ENCODE assay signal across 1 cellular context in genomic region chr3:112550859-112551258, GRCh38.
TF ChIP-seq lines count a peak whose summit lies in the region.

No MANE protein-coding gene starts in this region.

TF ChIP-seq in H1, 55 proteins besides CTCF, POLR2A, EP300 and RAD21:
- TF ChIP-seq E2F6 (IDR thresholded peaks at IDR 0.05), result no peak
- TF ChIP-seq POU5F1 (IDR thresholded peaks at IDR 0.05; ENCODE audit: low read depth, low read length), result no peak
- TF ChIP-seq JUN (IDR thresholded peaks at IDR 0.05; ENCODE audit: low read depth, low read length), result no peak
- TF ChIP-seq ASH2L (IDR thresholded peaks at IDR 0.05; ENCODE audit: low read length), result no peak
- no peak for TF ChIP-seq HDAC6 (IDR thresholded peaks at IDR 0.05; ENCODE audit: low read depth, low read length)
- no peak for TF ChIP-seq CBX5 (IDR thresholded peaks at IDR 0.05; ENCODE audit: low read depth, low read length)
- no peak for TF ChIP-seq USF2 (IDR thresholded peaks at IDR 0.05; ENCODE audit: low read length)
- no peak for TF ChIP-seq TAF1 (IDR thresholded peaks at IDR 0.05; ENCODE audit: low read depth, low read length)
- no peak for TF ChIP-seq PHF8 (conservative IDR thresholded peaks at IDR 0.05; ENCODE audit: low read depth, low read length)
- TF ChIP-seq EGR1 (IDR thresholded peaks at IDR 0.05; ENCODE audit: borderline replicate concordance, low read depth, low read length), result no peak
- TF ChIP-seq FOSL1 (IDR thresholded peaks at IDR 0.05; ENCODE audit: insufficient read depth, low read depth, low read length), result no peak
- no peak for TF ChIP-seq SP4 (IDR thresholded peaks at IDR 0.05; ENCODE audit: low read length)
- no peak for TF ChIP-seq ATF3 (IDR thresholded peaks at IDR 0.05; ENCODE audit: insufficient read depth, low read depth, low read length)
- no peak for TF ChIP-seq GTF2F1 (IDR thresholded peaks at IDR 0.05; ENCODE audit: borderline replicate concordance, low read depth, low read length)
- no peak for TF ChIP-seq CHD7 (IDR thresholded peaks at IDR 0.05; ENCODE audit: insufficient replicate concordance, low read length)
- no peak for TF ChIP-seq KDM5A (IDR thresholded peaks at IDR 0.05; ENCODE audit: low read length)
- TF ChIP-seq KDM4A (IDR thresholded peaks at IDR 0.05; ENCODE audit: low read depth, low read length, severe bottlenecking), result no peak
